Comparison of ENCODE assay signal across 12 cellular contexts in the genomic region with DNA sequence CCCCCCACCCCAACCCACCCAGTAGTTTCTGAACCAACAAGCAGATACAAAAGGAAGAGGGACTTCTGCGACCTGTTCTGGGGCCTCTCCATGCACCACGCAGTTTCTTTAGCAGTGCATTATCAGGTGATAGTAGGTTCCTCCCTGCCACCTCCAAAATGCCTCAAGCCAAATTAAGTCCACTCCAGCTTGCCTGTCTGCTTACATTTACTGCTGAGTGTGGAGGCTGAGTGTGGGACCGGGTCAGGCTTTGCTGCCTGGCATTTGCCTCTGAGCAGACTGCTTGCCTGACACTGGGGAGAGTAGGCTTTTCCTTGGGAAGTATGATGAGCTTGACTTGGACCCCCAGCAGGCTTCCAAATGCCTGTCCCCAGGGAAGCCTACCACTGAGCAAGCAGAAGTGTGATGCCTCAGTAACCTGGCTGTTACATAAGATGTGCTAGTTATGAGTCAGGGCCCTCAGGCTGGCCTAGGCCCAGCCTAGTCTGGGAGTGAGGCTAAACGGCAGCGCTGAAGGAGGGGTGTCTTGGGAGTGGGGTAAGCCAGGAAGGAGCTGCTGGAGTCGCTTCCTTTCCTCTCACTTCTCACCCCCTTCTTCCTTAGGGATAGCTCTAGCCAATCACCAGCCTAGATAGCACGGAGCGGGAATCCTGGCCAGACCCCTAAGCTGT. TPM values are rescaled to one million over a fixed set of nuclear protein-coding genes. Genes with fewer than 3 reads are reported as not detected.
DNase-seq lines count a peak whose midpoint lies in the region; ATAC-seq and TF ChIP-seq lines count a peak whose summit lies in the region.
"Had no signal": no experiment of that assay in that cellular context is flagged by ENCODE, and none has a peak within 500 bp of the region (broad histone marks: within the 10 kb centered on the region; RNA-seq: fewer than 3 reads in every experiment).

No MANE protein-coding gene starts in this region.

- H3K36me3 ChIP-seq in PC-9 (ENCODE audit: low read depth) (no peaks in the 10 kb centered on the region), sigmoid colon (no peaks in the 10 kb centered on the region)

- H3K9me3 ChIP-seq in PC-9 (ENCODE audit: insufficient read depth, low read depth), result peaks cover 2% of the 10 kb centered on the region; the same call in 1 of the 2 replicates
- no peaks in the 10 kb centered on the region for H3K9me3 ChIP-seq in sigmoid colon

- ATAC-seq in GM18907 (IDR thresholded peaks at IDR 0.05; ENCODE audit: unreplicated experiment), result peak; percentile 61
- no peak for ATAC-seq in naive thymus-derived CD8-positive, alpha-beta T cell

- 79 to 84% methylated on average over 8 of the region's 8 CpGs for WGBS in sigmoid colon, 2 donors

- H3K9me2 ChIP-seq in PC-9 (ENCODE audit: insufficient read depth), result no peaks in the 10 kb centered on the region

- peaks cover 5 to 24% (median 16%) of the 10 kb centered on the region in 4 donors for H3K4me1 Mint-ChIP-seq in naive thymus-derived CD8-positive, alpha-beta T cell
- no peaks in the 10 kb centered on the region for H3K4me1 Mint-ChIP-seq in glutamatergic neuron (ENCODE audit: low read depth, unreplicated experiment)

- TF ChIP-seq POLR2A in sigmoid colon (IDR thresholded peaks at IDR 0.05), result no peak

- no TSS peak for BruUV-seq in PC-9 (replicated peaks; lab: Mats Ljungman, UMichigan)

- TF ChIP-seq EP300 in sigmoid colon (IDR thresholded peaks at IDR 0.05), result no peak

- no peaks in the 10 kb centered on the region for H3K9me3 Mint-ChIP-seq in naive thymus-derived CD8-positive, alpha-beta T cell
- H3K9me3 Mint-ChIP-seq in glutamatergic neuron (ENCODE audit: unreplicated experiment), result no peaks in the 10 kb centered on the region

- H3K4me1 ChIP-seq in PC-9 (replicated peaks; ENCODE audit: insufficient read depth), result peaks cover 52% of the 10 kb centered on the region
- H3K4me1 ChIP-seq in sigmoid colon, result peaks cover 0 to 11% (median 3%) of the 10 kb centered on the region in 4 donors

- H3K36me3 Mint-ChIP-seq in naive thymus-derived CD8-positive, alpha-beta T cell, result peaks cover 0 to 21% (median 0%) of the 10 kb centered on the region in 3 donors
- H3K36me3 Mint-ChIP-seq in glutamatergic neuron (ENCODE audit: unreplicated experiment), result no peaks in the 10 kb centered on the region

- H3F3A ChIP-seq in PC-9 (ENCODE audit: insufficient read depth, low read depth), result peaks cover 32% of the 10 kb centered on the region

- H3K4me3 ChIP-seq in PC-9 (peak overlapping the region; percentile 4; the same call in 1 of the 2 replicates), fibroblast of villous mesenchyme (ENCODE audit: low read depth, low read length) (no peak overlapping the region), sigmoid colon (no peak overlapping the region)

- TF ChIP-seq CTCF in PC-9 (conservative IDR thresholded peaks at IDR 0.05) (no peak), fibroblast of villous mesenchyme (IDR thresholded peaks at IDR 0.05; ENCODE audit: insufficient read depth, low read depth, low read length) (no peak), sigmoid colon (IDR thresholded peaks at IDR 0.05) (no peak), GM10266 (IDR thresholded peaks at IDR 0.05; ENCODE audit: control insufficient read depth, insufficient read depth, low read depth, missing control alignments) (no peak), glutamatergic neuron (IDR thresholded peaks at IDR 0.05; ENCODE audit: partially characterized antibody, unreplicated experiment) (no peak)

- H3K4me3 Mint-ChIP-seq in naive thymus-derived CD8-positive, alpha-beta T cell, result no peak overlapping the region
- H3K4me3 Mint-ChIP-seq in glutamatergic neuron (ENCODE audit: unreplicated experiment), result no peak overlapping the region

- intact Hi-C loops in PC-9 (cut with micrococcal nuclease; ENCODE audit: unreplicated experiment) (loop anchor here (2.0 kb wide), 1 partner anchor 50 kb away; no protein-coding TSS in a partner anchor), sigmoid colon (cut with DNase I) (no loop called here)

- CTCF ChIA-PET in PC-9 (lab: Charles Lee), result interaction anchor here (0.7 to 1.0 kb wide), 5 partner anchors 17 to 136 kb away, joined by 3 to 5 read pairs (median 4); no protein-coding TSS in a partner anchor

- POLR2A ChIA-PET in PC-9 (lab: Charles Lee; ENCODE audit: unreplicated experiment), result interaction anchor here (0.6 kb wide), 1 partner anchor 631 kb away, joined by 4 read pairs; no protein-coding TSS in a partner anchor
- POLR2A ChIA-PET in naive thymus-derived CD8-positive, alpha-beta T cell (lab: Charles Lee), result interaction anchor here (0.6 to 1.6 kb wide), 2 partner anchors 9 to 15 kb away, joined by 7 to 8 read pairs; partner anchors contain the start of gene TSC22D3

- no peak overlapping the region for H3K27ac Mint-ChIP-seq in naive thymus-derived CD8-positive, alpha-beta T cell
- no peak overlapping the region for H3K27ac Mint-ChIP-seq in glutamatergic neuron (ENCODE audit: unreplicated experiment)

- peak; percentile 61 to 88 for DNase-seq in PC-9
- DNase-seq in fibroblast of villous mesenchyme (ENCODE audit: low read depth), result peak; percentile 53
- DNase-seq in sigmoid colon, result peak; percentile 88
- DNase-seq in GM10266 (ENCODE audit: extremely low spot score), result no peak
- no peak for DNase-seq in naive thymus-derived CD8-positive, alpha-beta T cell
- no peak for DNase-seq in SW 1271 (lab: John Stamatoyannopoulos, UW)
- DNase-seq in glutamatergic neuron, result no peak
- DNase-seq: activated naive CD4-positive, alpha-beta T cell treated with Interleukin-2 at 50 U/mL for 16 hours; DMS79 had no signal

- H3K27me3 Mint-ChIP-seq in naive thymus-derived CD8-positive, alpha-beta T cell, result no peaks in the 10 kb centered on the region
- H3K27me3 Mint-ChIP-seq in glutamatergic neuron (ENCODE audit: unreplicated experiment), result no peaks in the 10 kb centered on the region

- no peaks in the 10 kb centered on the region for H3K27me3 ChIP-seq in PC-9 (ENCODE audit: insufficient read depth, low read depth)
- no peaks in the 10 kb centered on the region for H3K27me3 ChIP-seq in sigmoid colon

- peak overlapping the region; percentile 61 for H3K27ac ChIP-seq in PC-9
- peak overlapping the region; percentile 52 to 61 (median 54) for H3K27ac ChIP-seq in sigmoid colon

- H3K79me2 ChIP-seq in PC-9 (ENCODE audit: low read depth), result peaks cover 4% of the 10 kb centered on the region; the same call in 1 of the 2 replicates

- no peaks in the 10 kb centered on the region for H4K20me1 ChIP-seq in PC-9 (ENCODE audit: insufficient read depth)

- peak overlapping the region; percentile 39 for H2AFZ ChIP-seq in PC-9

- peak overlapping the region; percentile 70 for H3K4me2 ChIP-seq in PC-9

RNA-seq across cellular contexts. Expression of gene TSC22D3, which starts 9.0 kb away (rescaled TPM):
- total RNA-seq in PC-9 (2021) (43.5 and 43.9 TPM in 2 replicates), fibroblast of villous mesenchyme (16.0 and 25.8 TPM in 2 replicates), sigmoid colon (100 to 1,000 TPM; 232 to 551 (median 473) TPM), glutamatergic neuron (ENCODE audit: unreplicated experiment) (107 TPM)
- 100 to 1,000 TPM in 1 of 3 donors, 10 to 100 TPM in 2; 40.5 to 272 (median 64.9) TPM for polyA plus RNA-seq in sigmoid colon
- 100 to 1,000 TPM; 196 to 214 TPM for total RNA-seq in naive thymus-derived CD8-positive, alpha-beta T cell
- polyA plus RNA-seq in naive thymus-derived CD8-positive, alpha-beta T cell, result 100 to 1,000 TPM; 437 to 997 (median 737) TPM

RNA-seq across cellular contexts. Expression of gene NCBP2L, which starts 10.9 kb away (rescaled TPM):
- total RNA-seq in PC-9 (2021) (not detected in 2 replicates), fibroblast of villous mesenchyme (not detected in 2 replicates), sigmoid colon (not detected), glutamatergic neuron (ENCODE audit: unreplicated experiment) (not detected)
- polyA plus RNA-seq in sigmoid colon, result not detected
- not detected for total RNA-seq in naive thymus-derived CD8-positive, alpha-beta T cell
- polyA plus RNA-seq in naive thymus-derived CD8-positive, alpha-beta T cell, result under 1 TPM in 2 of 3 donors, not detected in 1; 0.17 to 0.21 TPM
- total RNA-seq: epithelial cell of proximal tubule had no signal
- polyA plus RNA-seq: neural cell had no signal

RNA-seq across cellular contexts. Expression of gene MID2, which starts 59.1 kb away (rescaled TPM):
- 1.0 and 1.1 TPM in 2 replicates for total RNA-seq in PC-9 (2021)
- total RNA-seq in fibroblast of villous mesenchyme, result 21.6 and 33.2 TPM in 2 replicates
- 10 to 100 TPM; 28.5 to 39.6 (median 35.2) TPM for total RNA-seq in sigmoid colon
- polyA plus RNA-seq in sigmoid colon, result 1 to 10 TPM in 2 of 3 donors, under 1 TPM in 1; 0.23 to 3.0 (median 2.2) TPM
- 10 to 100 TPM; 19.3 to 20.5 TPM for total RNA-seq in naive thymus-derived CD8-positive, alpha-beta T cell
- 10 to 100 TPM in 1 of 3 donors, 1 to 10 TPM in 2; 5.8 to 12.3 (median 7.1) TPM for polyA plus RNA-seq in naive thymus-derived CD8-positive, alpha-beta T cell
- total RNA-seq in glutamatergic neuron (ENCODE audit: unreplicated experiment), result 5.5 TPM

Comparison
In these comparisons a context has a peak if more than half of its experiments do, and no peak if none do; other contexts are left out.
1. DNase-seq: peak in PC-9 (2 of 2), fibroblast of villous mesenchyme (single experiment) and sigmoid colon (single experiment); none in GM10266 (single experiment), naive thymus-derived CD8-positive, alpha-beta T cell (0 of 10), SW 1271 (0 of 2) and glutamatergic neuron (single experiment).